8 cellular contexts compared by ENCODE assay signal in the genomic region with DNA sequence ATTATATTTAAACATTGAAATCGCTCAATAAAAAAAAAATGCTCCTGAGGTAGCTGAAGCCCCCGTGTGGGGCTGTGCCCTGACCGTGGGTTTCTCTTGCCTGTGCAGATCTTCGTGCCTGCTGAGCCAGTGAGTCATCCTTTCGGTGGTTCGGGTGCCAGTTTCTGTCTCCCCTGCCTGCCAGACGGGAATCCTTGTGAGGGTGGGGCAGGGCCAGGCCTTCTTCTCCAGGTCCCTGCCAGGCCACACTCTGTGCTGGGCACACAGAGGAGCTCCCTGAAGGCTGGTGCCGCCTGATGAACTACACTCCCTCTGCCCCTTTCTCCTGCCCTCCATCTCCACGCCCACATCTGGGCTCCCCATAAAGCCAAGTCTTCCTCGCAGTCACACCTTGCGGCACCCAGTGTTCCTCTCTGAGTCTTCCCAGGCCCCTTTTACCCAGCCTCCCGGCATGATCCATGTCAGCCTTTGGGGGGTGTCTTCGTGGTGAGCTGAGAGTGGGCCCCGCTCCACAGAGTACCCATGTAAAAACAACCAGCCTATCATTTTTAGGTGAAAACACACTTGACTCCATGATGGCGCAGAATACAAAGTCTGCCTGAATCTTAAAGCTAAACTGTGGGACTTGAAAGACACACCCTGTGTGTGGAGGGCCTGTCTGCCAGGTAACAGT.
DNase-seq lines count a peak whose midpoint lies in the region; FAIRE-seq lines count a peak whose summit lies in the region.

No MANE protein-coding gene starts in this region.

- H3K27me3 ChIP-seq in effector memory CD4-positive, alpha-beta T cell (replicated peaks; ENCODE audit: control insufficient read depth, insufficient read depth, low read length, poor library complexity, severe bottlenecking): no peaks in the 10 kb centered on the region

- peaks cover 18% of the 10 kb centered on the region for H3K4me1 ChIP-seq in effector memory CD4-positive, alpha-beta T cell (ENCODE audit: control insufficient read depth, insufficient read depth, low read length, poor library complexity, severe bottlenecking)

- peak; percentile 28 for DNase-seq in activated T-cell treated with anti-CD3 and anti-CD28 coated beads for 24 hours (ENCODE audit: low read depth)
- DNase-seq in activated T-cell treated with anti-CD3 and anti-CD28 coated beads for 4 hours: no peak
- peak in 2 of 3 experiments; percentile 32 to 43 for DNase-seq in activated CD8-positive, alpha-beta memory T cell treated with anti-CD3 and anti-CD28 coated beads for 48 hours (ENCODE audit: low read depth in 2 of 3, low spot score in 2 of 3)
- DNase-seq in kidney tubule cell (ENCODE audit: low spot score): peak; percentile 91
- DNase-seq in urothelium cell line (ENCODE audit: low spot score): peak; percentile 81
- DNase-seq in HuH-7.5 (ENCODE audit: low spot score): no peak
- DNase-seq in NCI-H2227 (lab: John Stamatoyannopoulos, UW; ENCODE audit: unreplicated experiment): no peak
- no peak for DNase-seq in effector memory CD4-positive, alpha-beta T cell

- H3K36me3 ChIP-seq in effector memory CD4-positive, alpha-beta T cell (ENCODE audit: control insufficient read depth, insufficient read depth, low read length): no peaks in the 10 kb centered on the region

- FAIRE-seq in urothelium cell line (lab: Jason Lieb, UNC): no peak

- no peak overlapping the region for H3K4me3 ChIP-seq in effector memory CD4-positive, alpha-beta T cell (ENCODE audit: insufficient read depth, low read depth, low read length, poor library complexity, severe bottlenecking)

- H3K9me3 ChIP-seq in effector memory CD4-positive, alpha-beta T cell (ENCODE audit: control insufficient read depth, low read length): no peaks in the 10 kb centered on the region

- no peak overlapping the region for H3K27ac ChIP-seq in effector memory CD4-positive, alpha-beta T cell (ENCODE audit: insufficient read depth, low read length, poor library complexity, severe bottlenecking)

Comparison
In these comparisons a context has a peak if more than half of its experiments do, and no peak if none do; other contexts are left out.
1. DNase-seq: peak in activated T-cell treated with anti-CD3 and anti-CD28 coated beads for 24 hours (single experiment), activated CD8-positive, alpha-beta memory T cell treated with anti-CD3 and anti-CD28 coated beads for 48 hours (2 of 3), kidney tubule cell (single experiment) and urothelium cell line (single experiment); none in activated T-cell treated with anti-CD3 and anti-CD28 coated beads for 4 hours (single experiment), HuH-7.5 (single experiment), NCI-H2227 (single experiment) and effector memory CD4-positive, alpha-beta T cell (0 of 3).